In the genomic region with DNA sequence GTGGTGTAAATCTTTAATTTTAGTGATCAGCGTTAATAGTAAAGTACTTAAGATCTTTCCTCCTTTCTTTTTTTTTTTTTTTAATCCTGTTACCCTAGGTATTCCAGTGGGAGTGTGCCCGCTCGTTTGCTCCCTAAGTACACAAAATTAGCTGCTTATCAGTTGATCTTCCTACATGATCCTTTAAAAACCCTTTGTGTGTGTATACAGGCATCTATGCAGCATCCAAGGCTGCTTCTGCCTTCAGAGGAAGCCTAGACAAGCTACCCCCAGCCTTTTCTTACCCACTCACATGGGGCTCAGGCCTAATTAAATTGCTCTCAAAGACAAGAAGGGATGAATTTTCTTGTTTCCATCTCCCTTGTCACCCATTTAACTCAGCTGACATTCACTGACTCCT, we compare ENCODE assay signal across 21 cellular contexts.
"Had no signal": no experiment of that assay in that cellular context is flagged by ENCODE, and none has a peak within 500 bp of the region (broad histone marks: within the 10 kb centered on the region; RNA-seq: fewer than 3 reads in every experiment).

No MANE protein-coding gene starts in this region.

- DNase-seq: activated CD4-positive, alpha-beta T cell treated with anti-CD3 and anti-CD28 coated beads, Interleukin-2, amount 10 ng/mL, durations not matched to agents 24 days and 14 days; activated CD8-positive, alpha-beta T cell treated with anti-CD3 and anti-CD28 coated beads for 36 hours; activated naive CD4-positive, alpha-beta T cell treated with Interleukin-2 at 50 U/mL for 16 hours; activated naive CD8-positive, alpha-beta T cell treated with anti-CD3 and anti-CD28 coated beads, Interleukin-2, amount 10 ng/mL, durations not matched to agents 7 days and 5 days; activated T-cell treated with anti-CD3 and anti-CD28 coated beads, Interleukin-2, amount 50 U/mL, for 1 hour; body of pancreas; central memory CD4-positive, alpha-beta T cell; colonic mucosa; erythroblast; foreskin melanocyte; immature natural killer cell; mesendoderm; natural killer cell; stimulated activated CD4-positive, alpha-beta T cell treated with anti-CD3 and anti-CD28 coated beads, Interleukin-4, amount 100 ng/mL, for 1 hour; stimulated activated naive CD8-positive, alpha-beta T cell treated with anti-CD3 and anti-CD28 coated beads, Interleukin-15, amount 100 ng/mL, for 72 hours; T1000; transverse colon; uterus had no signal

- H3K4me3 ChIP-seq: body of pancreas, colonic mucosa, right atrium auricular region, skin epidermis, suprapubic skin, transverse colon, uterus had no signal

- H3K27me3 ChIP-seq: body of pancreas, colonic mucosa, right atrium auricular region, suprapubic skin, transverse colon, uterus had no signal

- H3K27ac ChIP-seq: body of pancreas, colonic mucosa, right atrium auricular region, skin epidermis, suprapubic skin, transverse colon, uterus had no signal

- H3K36me3 ChIP-seq: colonic mucosa, right atrium auricular region, suprapubic skin, transverse colon, uterus had no signal
